ENCODE assay signal across 22 cellular contexts in the genomic region with DNA sequence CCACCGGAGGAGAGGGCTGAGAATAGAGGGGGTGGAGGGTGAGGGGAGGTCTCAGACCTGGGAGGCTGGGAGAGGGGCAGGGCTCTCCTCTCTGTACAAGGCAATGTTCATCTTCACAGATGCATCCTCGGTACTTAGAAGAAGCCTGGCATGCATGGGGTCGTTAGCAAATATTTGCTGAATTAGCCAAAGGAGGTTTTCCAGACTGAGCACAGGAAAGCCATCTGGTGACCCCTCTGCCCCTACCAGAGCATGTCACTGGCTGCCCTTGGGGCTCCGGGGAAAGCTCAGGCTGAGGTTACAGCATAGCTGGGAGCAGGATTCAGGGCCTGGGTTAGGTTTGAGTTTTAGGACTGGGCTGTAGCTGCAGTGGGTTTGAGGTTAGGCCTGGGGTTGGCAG.
"Had no signal": no experiment of that assay in that cellular context is flagged by ENCODE, and none has a peak within 500 bp of the region (broad histone marks: within the 10 kb centered on the region; RNA-seq: fewer than 3 reads in every experiment).

No MANE protein-coding gene starts in this region.

- DNase-seq: activated CD4-positive, alpha-beta T cell treated with anti-CD3 and anti-CD28 coated beads, Interleukin-2, amount 10 ng/mL, durations not matched to agents 7 days and 5 days; activated CD8-positive, alpha-beta T cell treated with anti-CD3 and anti-CD28 coated beads, Interleukin-2, amount 10 ng/mL, durations not matched to agents 7 days and 5 days; activated effector memory CD4-positive, alpha-beta T cell treated with Interleukin-2 at 50 U/mL for 16 hours; activated naive CD4-positive, alpha-beta T cell treated with anti-CD3 and anti-CD28 coated beads, Interleukin-2, amount 10 ng/mL, durations not matched to agents 7 days and 5 days; activated naive CD8-positive, alpha-beta T cell treated with anti-CD3 and anti-CD28 coated beads, Interleukin-2, amount 50 U/mL, for 24 hours; activated T-cell treated with anti-CD3 and anti-CD28 coated beads, Interleukin-2, amount 50 U/mL, for 24 hours; anterior cingulate cortex; brain microvascular endothelial cell; central memory CD4-positive, alpha-beta T cell; foreskin melanocyte; kidney; left lung; mammary epithelial cell; psoas muscle; right cardiac atrium; small intestine; stimulated activated CD4-positive, alpha-beta T cell treated with anti-CD3 and anti-CD28 coated beads, Interleukin-15, amount 100 ng/mL, for 24 hours; stimulated activated CD4-positive, alpha-beta T cell treated with anti-CD3 and anti-CD28 coated beads, Interleukin-2, amount 100 ng/mL, for 48 hours; T-helper 1 cell; T1000; testis; upper lobe of right lung had no signal

- H3K36me3 Mint-ChIP-seq: activated naive CD4-positive, alpha-beta T cell treated with anti-CD3 and anti-CD28 coated beads, Interleukin-2, amount 10 ng/mL, durations not matched to agents 7 days and 5 days had no signal

- H3K4me3 Mint-ChIP-seq: activated CD4-positive, alpha-beta T cell treated with anti-CD3 and anti-CD28 coated beads, Interleukin-2, amount 10 ng/mL, durations not matched to agents 7 days and 5 days; activated CD8-positive, alpha-beta T cell treated with anti-CD3 and anti-CD28 coated beads, Interleukin-2, amount 10 ng/mL, durations not matched to agents 7 days and 5 days; activated naive CD4-positive, alpha-beta T cell treated with anti-CD3 and anti-CD28 coated beads, Interleukin-2, amount 10 ng/mL, durations not matched to agents 7 days and 5 days; activated naive CD8-positive, alpha-beta T cell treated with anti-CD3 and anti-CD28 coated beads, Interleukin-2, amount 50 U/mL, for 24 hours; activated T-cell treated with anti-CD3 and anti-CD28 coated beads, Interleukin-2, amount 50 U/mL, for 24 hours had no signal

- H3K4me1 Mint-ChIP-seq: activated CD4-positive, alpha-beta T cell treated with anti-CD3 and anti-CD28 coated beads, Interleukin-2, amount 10 ng/mL, durations not matched to agents 7 days and 5 days; activated naive CD4-positive, alpha-beta T cell treated with anti-CD3 and anti-CD28 coated beads, Interleukin-2, amount 10 ng/mL, durations not matched to agents 7 days and 5 days; activated naive CD8-positive, alpha-beta T cell treated with anti-CD3 and anti-CD28 coated beads, Interleukin-2, amount 50 U/mL, for 24 hours had no signal

- ATAC-seq: activated CD8-positive, alpha-beta T cell treated with anti-CD3 and anti-CD28 coated beads, Interleukin-2, amount 10 ng/mL, durations not matched to agents 7 days and 5 days; activated naive CD8-positive, alpha-beta T cell treated with anti-CD3 and anti-CD28 coated beads, Interleukin-2, amount 50 U/mL, for 24 hours; left lung; psoas muscle; right cardiac atrium; upper lobe of right lung had no signal

- H3K9me3 ChIP-seq: left lung, psoas muscle, testis, upper lobe of right lung had no signal

- H3K9me3 Mint-ChIP-seq: activated CD4-positive, alpha-beta T cell treated with anti-CD3 and anti-CD28 coated beads, Interleukin-2, amount 10 ng/mL, durations not matched to agents 7 days and 5 days; activated naive CD4-positive, alpha-beta T cell treated with anti-CD3 and anti-CD28 coated beads, Interleukin-2, amount 10 ng/mL, durations not matched to agents 7 days and 5 days; activated naive CD8-positive, alpha-beta T cell treated with anti-CD3 and anti-CD28 coated beads, Interleukin-2, amount 50 U/mL, for 24 hours; activated T-cell treated with anti-CD3 and anti-CD28 coated beads, Interleukin-2, amount 50 U/mL, for 24 hours had no signal

- H3K27ac Mint-ChIP-seq: activated CD4-positive, alpha-beta T cell treated with anti-CD3 and anti-CD28 coated beads, Interleukin-2, amount 10 ng/mL, durations not matched to agents 7 days and 5 days; activated CD8-positive, alpha-beta T cell treated with anti-CD3 and anti-CD28 coated beads, Interleukin-2, amount 10 ng/mL, durations not matched to agents 7 days and 5 days; activated naive CD4-positive, alpha-beta T cell treated with anti-CD3 and anti-CD28 coated beads, Interleukin-2, amount 10 ng/mL, durations not matched to agents 7 days and 5 days; activated naive CD8-positive, alpha-beta T cell treated with anti-CD3 and anti-CD28 coated beads, Interleukin-2, amount 50 U/mL, for 24 hours; activated T-cell treated with anti-CD3 and anti-CD28 coated beads, Interleukin-2, amount 50 U/mL, for 24 hours had no signal
